1 cellular context compared by ENCODE assay signal in the genomic region with DNA sequence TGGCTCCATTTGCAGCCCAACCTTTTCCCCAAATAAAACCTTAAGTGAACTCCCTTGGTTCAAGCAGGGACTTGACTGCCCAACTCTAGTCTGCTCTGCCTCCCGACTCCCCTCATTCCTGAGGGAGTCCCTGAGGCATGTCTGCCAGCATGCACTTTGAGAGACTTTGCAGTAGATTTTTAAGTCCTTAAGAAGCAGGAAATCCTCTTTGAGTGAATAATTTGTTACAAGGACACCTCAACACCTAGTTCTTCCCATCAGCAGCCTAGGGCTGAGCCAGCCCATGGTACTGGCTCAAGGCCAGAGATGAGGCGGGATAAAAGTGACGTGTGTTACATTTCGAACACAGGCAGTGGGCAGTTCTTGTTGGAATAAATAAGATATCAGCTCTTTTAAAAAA.
TF ChIP-seq lines count a peak whose summit lies in the region.

No MANE protein-coding gene starts in this region.

TF ChIP-seq in GM12878, 131 proteins besides CTCF, POLR2A, EP300 and RAD21 (continued from another document):
- TF ChIP-seq, protein P1, sequence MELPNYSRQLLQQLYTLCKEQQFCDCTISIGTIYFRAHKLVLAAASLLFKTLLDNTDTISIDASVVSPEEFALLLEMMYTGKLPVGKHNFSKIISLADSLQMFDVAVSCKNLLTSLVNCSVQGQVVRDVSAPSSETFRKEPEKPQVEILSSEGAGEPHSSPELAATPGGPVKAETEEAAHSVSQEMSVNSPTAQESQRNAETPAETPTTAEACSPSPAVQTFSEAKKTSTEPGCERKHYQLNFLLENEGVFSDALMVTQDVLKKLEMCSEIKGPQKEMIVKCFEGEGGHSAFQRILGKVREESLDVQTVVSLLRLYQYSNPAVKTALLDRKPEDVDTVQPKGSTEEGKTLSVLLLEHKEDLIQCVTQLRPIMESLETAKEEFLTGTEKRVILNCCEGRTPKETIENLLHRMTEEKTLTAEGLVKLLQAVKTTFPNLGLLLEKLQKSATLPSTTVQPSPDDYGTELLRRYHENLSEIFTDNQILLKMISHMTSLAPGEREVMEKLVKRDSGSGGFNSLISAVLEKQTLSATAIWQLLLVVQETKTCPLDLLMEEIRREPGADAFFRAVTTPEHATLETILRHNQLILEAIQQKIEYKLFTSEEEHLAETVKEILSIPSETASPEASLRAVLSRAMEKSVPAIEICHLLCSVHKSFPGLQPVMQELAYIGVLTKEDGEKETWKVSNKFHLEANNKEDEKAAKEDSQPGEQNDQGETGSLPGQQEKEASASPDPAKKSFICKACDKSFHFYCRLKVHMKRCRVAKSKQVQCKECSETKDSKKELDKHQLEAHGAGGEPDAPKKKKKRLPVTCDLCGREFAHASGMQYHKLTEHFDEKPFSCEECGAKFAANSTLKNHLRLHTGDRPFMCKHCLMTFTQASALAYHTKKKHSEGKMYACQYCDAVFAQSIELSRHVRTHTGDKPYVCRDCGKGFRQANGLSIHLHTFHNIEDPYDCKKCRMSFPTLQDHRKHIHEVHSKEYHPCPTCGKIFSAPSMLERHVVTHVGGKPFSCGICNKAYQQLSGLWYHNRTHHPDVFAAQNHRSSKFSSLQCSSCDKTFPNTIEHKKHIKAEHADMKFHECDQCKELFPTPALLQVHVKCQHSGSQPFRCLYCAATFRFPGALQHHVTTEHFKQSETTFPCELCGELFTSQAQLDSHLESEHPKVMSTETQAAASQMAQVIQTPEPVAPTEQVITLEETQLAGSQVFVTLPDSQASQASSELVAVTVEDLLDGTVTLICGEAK (IDR thresholded peaks at IDR 0.05; ENCODE audit: borderline replicate concordance): no peak
- no peak for TF ChIP-seq CHD4 (IDR thresholded peaks at IDR 0.05)
- no peak for TF ChIP-seq CEBPB (IDR thresholded peaks at IDR 0.05; ENCODE audit: borderline replicate concordance in 1 of 2, low read depth in 2 of 2, low read length in 2 of 2)
